8 cellular contexts compared by ENCODE assay signal in genomic region chr17:16286009-16286946, GRCh38.
DNase-seq lines count a peak whose midpoint lies in the region; ATAC-seq and TF ChIP-seq lines count a peak whose summit lies in the region.

No MANE protein-coding gene starts in this region.

- H3K27ac Mint-ChIP-seq in activated T-helper 17 cell treated with anti-CD3 and anti-CD28 coated beads, Interleukin-2, amount 50 U/mL, for 72 hours = peak overlapping the region; percentile 88

- no peaks in the 10 kb centered on the region for H3K9me3 Mint-ChIP-seq in activated T-helper 17 cell treated with anti-CD3 and anti-CD28 coated beads, Interleukin-2, amount 50 U/mL, for 72 hours

- TSS peak; percentile 90 for BruUV-seq in Panc1 (replicated peaks; lab: Mats Ljungman, UMichigan)

- peaks cover 35% of the 10 kb centered on the region for H3K4me1 ChIP-seq in Panc1 (ENCODE audit: control insufficient read depth, insufficient read depth, low read length)

- no peaks in the 10 kb centered on the region for H3K9me3 ChIP-seq in Panc1 (ENCODE audit: control insufficient read depth, insufficient read depth, low read depth, low read length)

- peaks cover 16% of the 10 kb centered on the region for H3K36me3 Mint-ChIP-seq in activated T-helper 17 cell treated with anti-CD3 and anti-CD28 coated beads, Interleukin-2, amount 50 U/mL, for 72 hours (ENCODE audit: low read depth)

- intact Hi-C loops in Panc1 (cut with micrococcal nuclease; ENCODE audit: unreplicated experiment) = no loop called here

- peak overlapping the region; percentile 80 for H3K4me3 Mint-ChIP-seq in activated T-helper 17 cell treated with anti-CD3 and anti-CD28 coated beads, Interleukin-2, amount 50 U/mL, for 72 hours

- no peaks in the 10 kb centered on the region for H3K27me3 ChIP-seq in Panc1 (ENCODE audit: control insufficient read depth, insufficient read depth, low read length)

- peak overlapping the region; percentile 92 for H3K27ac ChIP-seq in Panc1 (ENCODE audit: low read length)
- H3K27ac ChIP-seq in temporal lobe (ENCODE audit: low read depth, low read length) = peak overlapping the region; percentile 69

- H3K4me3 ChIP-seq in Panc1 (ENCODE audit: low read depth in 2 of 2, low read length in 2 of 2) (peak overlapping the region; percentile 7 to 29; a peak in 3 of 4 replicates), foreskin fibroblast (ENCODE audit: low read depth in 1 of 2, low read length in 2 of 2) (peak overlapping the region; percentile 1 to 43)

- in situ Hi-C loops in Panc1 (cut with HindIII; ENCODE audit: low pct_unique_long_range_greater_than_20kb, low sequenced_read_pairs) = no loop called here

- ATAC-seq in HG03039 (IDR thresholded peaks at IDR 0.05; ENCODE audit: unreplicated experiment) = peak; percentile 76
- peak; percentile 94 for ATAC-seq in Panc1
- ATAC-seq in activated T-helper 17 cell treated with anti-CD3 and anti-CD28 coated beads, Interleukin-2, amount 50 U/mL, for 72 hours (replicated peaks) = peak; percentile 95

- CTCF ChIA-PET in Panc1 (lab: Charles Lee) = interaction anchor here (1.1 kb wide), 1 partner anchor 68 kb away, joined by 4 read pairs; no protein-coding TSS in a partner anchor

- DNase-seq in DMS 273 (lab: John Stamatoyannopoulos, UW; ENCODE audit: unreplicated experiment) (peak; percentile 45), DMS 273 treated with DMSO at 0.1 percent for 48 hours (lab: John Stamatoyannopoulos, UW) (no peak), Panc1 (ENCODE audit: low read depth, low spot score) (peak; percentile 96), foreskin fibroblast (peak; percentile 96 to 97), non-pigmented ciliary epithelial cell (ENCODE audit: low read depth) (peak; percentile 97)

- peaks cover 25% of the 10 kb centered on the region for H3K4me1 Mint-ChIP-seq in activated T-helper 17 cell treated with anti-CD3 and anti-CD28 coated beads, Interleukin-2, amount 50 U/mL, for 72 hours

- no peaks in the 10 kb centered on the region for H3K36me3 ChIP-seq in Panc1 (ENCODE audit: control insufficient read depth, insufficient read depth, low read length)

- H3K27me3 Mint-ChIP-seq in activated T-helper 17 cell treated with anti-CD3 and anti-CD28 coated beads, Interleukin-2, amount 50 U/mL, for 72 hours = no peaks in the 10 kb centered on the region

- TF ChIP-seq CTCF in Panc1 (IDR thresholded peaks at IDR 0.05) (peak; percentile 47), foreskin fibroblast (IDR thresholded peaks at IDR 0.05; ENCODE audit: low read depth, low read length) (no peak)

- POLR2A ChIA-PET in Panc1 (lab: Charles Lee) = interaction anchor here (0.6 to 0.7 kb wide), 5 partner anchors 67 to 828 kb away, joined by 3 to 5 read pairs (median 4); no protein-coding TSS in a partner anchor
